ENCODE assay signal across 6 cellular contexts in genomic region chr5:181205402-181205734, GRCh38. TPM values are rescaled to one million over a fixed set of nuclear protein-coding genes. Genes with fewer than 3 reads are reported as not detected.
A peak's percentile ranks its signal among the peaks of the same experiment; 100 is the strongest.
DNase-seq lines count a peak whose midpoint lies in the region; TF ChIP-seq lines count a peak whose summit lies in the region.

No MANE protein-coding gene starts in this region.

- DNase-seq in HFFc6, result no peak
- DNase-seq in choroid plexus epithelial cell (ENCODE audit: low read depth), result no peak
- no peak for DNase-seq in osteocyte (ENCODE audit: extremely low spot score, unreplicated experiment)
- DNase-seq in NCI-H524 treated with DMSO at 0.1 percent for 48 hours (lab: John Stamatoyannopoulos, UW), result no peak
- no peak for DNase-seq in cerebellar nuclear complex (lab: John Stamatoyannopoulos, UW)
- no peak for DNase-seq in NCI-H1417 treated with DMSO at 0.1 percent for 48 hours (lab: John Stamatoyannopoulos, UW)

- peak overlapping the region; percentile 42; the same call in 1 of the 2 replicates for H3K27ac Mint-ChIP-seq in HFFc6
- no peak overlapping the region for H3K27ac Mint-ChIP-seq in osteocyte (ENCODE audit: unreplicated experiment)

- H3K4me1 Mint-ChIP-seq in HFFc6 (ENCODE audit: low read depth) (peaks cover 31% of the 10 kb centered on the region), osteocyte (ENCODE audit: unreplicated experiment) (peaks cover 24% of the 10 kb centered on the region)

- H3K4me3 Mint-ChIP-seq in HFFc6 (peak overlapping the region; percentile 92), osteocyte (ENCODE audit: unreplicated experiment) (peak overlapping the region; percentile 87)

- H3K27me3 Mint-ChIP-seq in HFFc6 (ENCODE audit: insufficient read depth) (peaks cover 15% of the 10 kb centered on the region), osteocyte (ENCODE audit: unreplicated experiment) (no peaks in the 10 kb centered on the region)

- H3K4me3 ChIP-seq in choroid plexus epithelial cell (ENCODE audit: low read depth, low read length), result peak overlapping the region; percentile 46

- H3K9me3 Mint-ChIP-seq in HFFc6 (no peaks in the 10 kb centered on the region; the same call in 1 of the 2 replicates), osteocyte (ENCODE audit: unreplicated experiment) (no peaks in the 10 kb centered on the region)

- H3K36me3 Mint-ChIP-seq in HFFc6 (ENCODE audit: low read depth) (no peaks in the 10 kb centered on the region), osteocyte (ENCODE audit: unreplicated experiment) (no peaks in the 10 kb centered on the region)

- TF ChIP-seq CTCF in HFFc6 (IDR thresholded peaks at IDR 0.05) (no peak), choroid plexus epithelial cell (conservative IDR thresholded peaks at IDR 0.05; ENCODE audit: low read depth, low read length) (no peak), osteocyte (IDR thresholded peaks at IDR 0.05) (no peak)

RNA-seq across cellular contexts. Expression of gene TRIM7, which starts 0.4 kb away (rescaled TPM):
- 1 to 10 TPM; 2.8 to 7.5 (median 5.3) TPM for total RNA-seq in HFFc6 (2021; fragmentation: NEBNext Ultra II Directional; extraction: Animal tissue kit (Norgen Biotek cat#: 25700))
- total RNA-seq in osteocyte, result 3.8 and 4.0 TPM in 2 replicates

RNA-seq across cellular contexts. Expression of gene TRIM41, which starts 17.7 kb away (rescaled TPM):
- total RNA-seq in HFFc6 (2021; fragmentation: NEBNext Ultra II Directional; extraction: Animal tissue kit (Norgen Biotek cat#: 25700)), result 10 to 100 TPM; 20.3 to 24.0 (median 22.5) TPM
- 25.2 and 27.1 TPM in 2 replicates for total RNA-seq in osteocyte

RNA-seq across cellular contexts. Expression of gene RACK1, which starts 38.3 kb away (rescaled TPM):
- 1,000 to 10,000 TPM; 1,737 to 2,012 (median 1,885) TPM for total RNA-seq in HFFc6 (2021; fragmentation: NEBNext Ultra II Directional; extraction: Animal tissue kit (Norgen Biotek cat#: 25700))
- total RNA-seq in osteocyte, result 1,869 and 1,921 TPM in 2 replicates

RNA-seq across cellular contexts. Expression of gene TRIM52, which starts 55.6 kb away (rescaled TPM):
- total RNA-seq in HFFc6 (2021; fragmentation: NEBNext Ultra II Directional; extraction: Animal tissue kit (Norgen Biotek cat#: 25700)), result 1 to 10 TPM; 5.2 to 6.9 (median 5.6) TPM
- 12.8 and 13.7 TPM in 2 replicates for total RNA-seq in osteocyte

RNA-seq across cellular contexts. Expression of gene OR2V2, which starts 58.0 kb away (rescaled TPM):
- not detected for total RNA-seq in HFFc6 (2021; fragmentation: NEBNext Ultra II Directional; extraction: Animal tissue kit (Norgen Biotek cat#: 25700))
- total RNA-seq in osteocyte, result not detected in 2 replicates
